Comparison of ENCODE assay signal across 1 cellular context in genomic region chr2:20165677-20166509, GRCh38.
TF ChIP-seq lines count a peak whose summit lies in the region.

No MANE protein-coding gene starts in this region.

TF ChIP-seq in GM23338, 12 proteins besides CTCF, POLR2A, EP300 and RAD21 (continued from another document):
- TF ChIP-seq ZNF462 (CRISPR knock-in tag; IDR thresholded peaks at IDR 0.05) (no peak), STAT1 (IDR thresholded peaks at IDR 0.05; ENCODE audit: unreplicated experiment) (no peak)
